ENCODE assay signal across 15 cellular contexts in the genomic region with DNA sequence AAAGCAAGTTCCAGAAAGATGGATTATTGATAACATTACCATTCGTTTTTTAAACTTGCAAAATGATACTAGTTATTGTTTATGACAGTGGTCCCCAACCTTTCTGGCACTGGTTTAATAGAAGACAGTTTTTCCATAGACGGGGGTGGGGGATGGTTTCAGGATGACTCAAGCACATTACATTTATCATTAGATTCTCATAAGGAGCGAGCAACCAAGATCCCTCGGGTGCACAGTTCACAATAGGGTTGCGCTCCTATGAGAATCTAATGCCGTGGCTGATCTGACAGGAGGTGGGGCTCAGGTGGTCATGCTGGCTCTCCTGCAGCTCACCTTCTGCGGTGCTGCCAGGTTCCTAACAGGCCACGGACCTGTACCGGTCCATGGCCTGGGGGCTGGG.
DNase-seq lines count a peak whose midpoint lies in the region; ATAC-seq and TF ChIP-seq lines count a peak whose summit lies in the region.
"Had no signal": no experiment of that assay in that cellular context is flagged by ENCODE, and none has a peak within 500 bp of the region (broad histone marks: within the 10 kb centered on the region; RNA-seq: fewer than 3 reads in every experiment).

No MANE protein-coding gene starts in this region.

- H3K14ac ChIP-seq in trophoblast cell (ENCODE audit: low read length) = no peak overlapping the region

- H3K79me2 ChIP-seq in trophoblast cell (ENCODE audit: control insufficient read depth, insufficient read depth, low read length, poor library complexity) = no peaks in the 10 kb centered on the region

- H3K79me1 ChIP-seq in trophoblast cell (ENCODE audit: low read length) = peaks cover 4% of the 10 kb centered on the region

- H3K4me3 Mint-ChIP-seq in activated naive CD4-positive, alpha-beta T cell treated with anti-CD3 and anti-CD28 coated beads, Interleukin-2, amount 10 ng/mL, durations not matched to agents 7 days and 5 days = no peak overlapping the region
- H3K4me3 Mint-ChIP-seq in activated T-cell treated with anti-CD3 and anti-CD28 coated beads, Interleukin-2, amount 50 U/mL, for 4 hours = peak overlapping the region; percentile 37
- H3K4me3 Mint-ChIP-seq: endodermal cell, nephron had no signal

- WGBS in trophoblast cell (ENCODE audit: extremely low coverage, insufficient coverage, insufficient read length) = no CpG with 5 or more reads among the region's 9 CpGs

- no peak overlapping the region for H3K23ac ChIP-seq in trophoblast cell (ENCODE audit: low read length)

- peaks cover 72% of the 10 kb centered on the region for H3K36me3 Mint-ChIP-seq in activated naive CD4-positive, alpha-beta T cell treated with anti-CD3 and anti-CD28 coated beads, Interleukin-2, amount 10 ng/mL, durations not matched to agents 7 days and 5 days
- H3K36me3 Mint-ChIP-seq in activated T-cell treated with anti-CD3 and anti-CD28 coated beads, Interleukin-2, amount 50 U/mL, for 4 hours (ENCODE audit: insufficient read depth) = peaks cover 30% of the 10 kb centered on the region

- H3K4me1 Mint-ChIP-seq in activated naive CD4-positive, alpha-beta T cell treated with anti-CD3 and anti-CD28 coated beads, Interleukin-2, amount 10 ng/mL, durations not matched to agents 7 days and 5 days = peaks cover 71% of the 10 kb centered on the region
- H3K4me1 Mint-ChIP-seq in activated T-cell treated with anti-CD3 and anti-CD28 coated beads, Interleukin-2, amount 50 U/mL, for 4 hours (ENCODE audit: low read depth) = peaks cover 83% of the 10 kb centered on the region

- TF ChIP-seq CTCF in tibial artery (IDR thresholded peaks at IDR 0.05) = no peak

- no peak overlapping the region for H2BK12ac ChIP-seq in trophoblast cell (ENCODE audit: low read length)

- CTCF ChIA-PET in activated naive CD4-positive, alpha-beta T cell treated with anti-CD3 and anti-CD28 coated beads, Interleukin-2, amount 10 ng/mL, durations not matched to agents 7 days and 5 days (lab: Charles Lee) = interaction anchor here (1.0 to 1.1 kb wide), 2 partner anchors 9 to 65 kb away, joined by 3 read pairs; no protein-coding TSS in a partner anchor

- H3K27ac ChIP-seq in trophoblast cell (ENCODE audit: low read depth, low read length) (no peak overlapping the region), tibial artery (peak overlapping the region; percentile 31 to 33)
- H3K27ac ChIP-seq: lower lobe of right lung had no signal

- no peak overlapping the region for H4K8ac ChIP-seq in trophoblast cell (ENCODE audit: low read depth, low read length)

- peak; percentile 56 for DNase-seq in activated naive CD4-positive, alpha-beta T cell treated with Interleukin-2 at 50 U/mL for 16 hours
- DNase-seq in activated naive CD4-positive, alpha-beta T cell treated with anti-CD3 and anti-CD28 coated beads, Interleukin-2, amount 10 ng/mL, durations not matched to agents 7 days and 5 days = no peak
- DNase-seq in activated T-cell treated with anti-CD3 and anti-CD28 coated beads, Interleukin-2, amount 50 U/mL, for 4 hours = peak; percentile 39
- DNase-seq in trophoblast cell (no peak), tibial artery (no peak), inferior parietal cortex (ENCODE audit: extremely low spot score) (no peak), NCI-H2196 treated with DMSO at 0.1 percent for 48 hours (lab: John Stamatoyannopoulos, UW; ENCODE audit: unreplicated experiment) (no peak), HPDE6-E6E7 (ENCODE audit: extremely low spot score) (no peak)
- DNase-seq: DMS 273 treated with DMSO at 0.1 percent for 48 hours, endodermal cell, HCEC 1CT, KG1, lower lobe of right lung, NCI-H1105 treated with DMSO at 0.1 percent for 48 hours had no signal

- H3K27me3 Mint-ChIP-seq in activated naive CD4-positive, alpha-beta T cell treated with anti-CD3 and anti-CD28 coated beads, Interleukin-2, amount 10 ng/mL, durations not matched to agents 7 days and 5 days = no peaks in the 10 kb centered on the region
- no peaks in the 10 kb centered on the region for H3K27me3 Mint-ChIP-seq in activated T-cell treated with anti-CD3 and anti-CD28 coated beads, Interleukin-2, amount 50 U/mL, for 4 hours (ENCODE audit: low read depth)

- H2AFZ ChIP-seq in trophoblast cell (ENCODE audit: insufficient read depth, low read length, poor library complexity) = no peak overlapping the region

- H3K9ac ChIP-seq in trophoblast cell (ENCODE audit: low read length) = peak overlapping the region; percentile 46

- H3K4me3 ChIP-seq in trophoblast cell (ENCODE audit: low read depth, low read length) = no peak overlapping the region
- H3K4me3 ChIP-seq in tibial artery = no peak overlapping the region
- H3K4me3 ChIP-seq: lower lobe of right lung had no signal

- no peak overlapping the region for H3K18ac ChIP-seq in trophoblast cell (ENCODE audit: low read length)

- H3K4me2 ChIP-seq in trophoblast cell (ENCODE audit: low read length) = no peak overlapping the region

- H3K36me3 ChIP-seq in trophoblast cell (ENCODE audit: control insufficient read depth in 1 of 2, insufficient read depth in 2 of 2, low read length in 2 of 2) (no peaks in the 10 kb centered on the region), tibial artery (no peaks in the 10 kb centered on the region)
- H3K36me3 ChIP-seq: lower lobe of right lung had no signal

- no peaks in the 10 kb centered on the region for H3K27me3 ChIP-seq in trophoblast cell (ENCODE audit: insufficient read depth, low read length)
- H3K27me3 ChIP-seq in tibial artery = no peaks in the 10 kb centered on the region

- peaks cover 3 to 7% of the 10 kb centered on the region in 2 experiments for H3K4me1 ChIP-seq in trophoblast cell (ENCODE audit: control insufficient read depth in 1 of 2, insufficient read depth in 2 of 2, low read length in 2 of 2)
- H3K4me1 ChIP-seq in tibial artery = peaks cover 0 to 51% (median 17%) of the 10 kb centered on the region in 4 donors

- no peak overlapping the region for H4K91ac ChIP-seq in trophoblast cell (ENCODE audit: low read depth, low read length)

- H3K27ac Mint-ChIP-seq in activated naive CD4-positive, alpha-beta T cell treated with anti-CD3 and anti-CD28 coated beads, Interleukin-2, amount 10 ng/mL, durations not matched to agents 7 days and 5 days = no peak overlapping the region
- H3K27ac Mint-ChIP-seq: endodermal cell had no signal

- peaks cover 2% of the 10 kb centered on the region for H3K9me3 ChIP-seq in trophoblast cell (ENCODE audit: insufficient read depth, low read depth, low read length)
- no peaks in the 10 kb centered on the region for H3K9me3 ChIP-seq in tibial artery
- H3K9me3 ChIP-seq: lower lobe of right lung had no signal

- no peak overlapping the region for H3K4ac ChIP-seq in trophoblast cell (ENCODE audit: low read depth, low read length)

- H2AK5ac ChIP-seq in trophoblast cell (ENCODE audit: low read length) = no peak overlapping the region

- H4K12ac ChIP-seq in trophoblast cell (ENCODE audit: low read depth, low read length) = no peak overlapping the region

- peaks cover 16% of the 10 kb centered on the region for H3K9me3 Mint-ChIP-seq in activated naive CD4-positive, alpha-beta T cell treated with anti-CD3 and anti-CD28 coated beads, Interleukin-2, amount 10 ng/mL, durations not matched to agents 7 days and 5 days
- peaks cover 7% of the 10 kb centered on the region for H3K9me3 Mint-ChIP-seq in activated T-cell treated with anti-CD3 and anti-CD28 coated beads, Interleukin-2, amount 50 U/mL, for 4 hours
- H3K9me3 Mint-ChIP-seq: endodermal cell had no signal

- no peak overlapping the region for H2BK120ac ChIP-seq in trophoblast cell (ENCODE audit: insufficient read depth, low read length, poor library complexity)

- no peak overlapping the region for H2BK5ac ChIP-seq in trophoblast cell (ENCODE audit: low read depth, low read length, poor library complexity)

- peak; percentile 27 to 60 for ATAC-seq in activated T-cell treated with anti-CD3 and anti-CD28 coated beads, Interleukin-2, amount 50 U/mL, for 4 hours
- ATAC-seq: lower lobe of right lung had no signal

- intact Hi-C loops in tibial artery (cut with DNase I; ENCODE audit: low total_unique reads) = no loop called here

Comparison
In these comparisons a context has a peak if more than half of its experiments do, and no peak if none do; other contexts are left out.
1. DNase-seq: peak in activated naive CD4-positive, alpha-beta T cell treated with Interleukin-2 at 50 U/mL for 16 hours (single experiment) and activated T-cell treated with anti-CD3 and anti-CD28 coated beads, Interleukin-2, amount 50 U/mL, for 4 hours (single experiment); none in activated naive CD4-positive, alpha-beta T cell treated with anti-CD3 and anti-CD28 coated beads, Interleukin-2, amount 10 ng/mL, durations not matched to agents 7 days and 5 days (single experiment), trophoblast cell (0 of 2), tibial artery (0 of 2), inferior parietal cortex (single experiment), NCI-H2196 treated with DMSO at 0.1 percent for 48 hours (single experiment) and HPDE6-E6E7 (single experiment).